15 cellular contexts compared by ENCODE assay signal in genomic region chr12:52079576-52080402, GRCh38. TPM values are rescaled to one million over a fixed set of nuclear protein-coding genes. Genes with fewer than 3 reads are reported as not detected.
DNase-seq lines count a peak whose midpoint lies in the region; ATAC-seq, FAIRE-seq and TF ChIP-seq lines count a peak whose summit lies in the region.
"Had no signal": no experiment of that assay in that cellular context is flagged by ENCODE, and none has a peak within 500 bp of the region (broad histone marks: within the 10 kb centered on the region; RNA-seq: fewer than 3 reads in every experiment).

Gene SMIM41 (plus strand): TSS chr12:52079704. CDS start chr12:52079780, 76 bp downstream.

- no peak within 1 kb of the TSS for H3K4me3 Mint-ChIP-seq in memory B cell
- no peak within 1 kb of the TSS for H3K4me3 Mint-ChIP-seq in activated T-cell treated with anti-CD3 and anti-CD28 coated beads, Interleukin-2, amount 50 U/mL, for 72 hours
- H3K4me3 Mint-ChIP-seq in CD8-positive, alpha-beta memory T cell: no peak within 1 kb of the TSS
- H3K4me3 Mint-ChIP-seq: activated naive CD8-positive, alpha-beta T cell treated with anti-CD3 and anti-CD28 coated beads, Interleukin-2, amount 50 U/mL, for 24 hours had no signal

- H3K4me3 ChIP-seq in Karpas-422 (ENCODE audit: low read length): peak within 1 kb of the TSS; percentile 5; the same call in 1 of the 2 replicates
- H3K4me3 ChIP-seq in esophagus squamous epithelium: peak within 1 kb of the TSS; percentile 6 to 54 (median 24)
- peak within 1 kb of the TSS; percentile 27 for H3K4me3 ChIP-seq in suprapubic skin
- no peak within 1 kb of the TSS for H3K4me3 ChIP-seq in CD8-positive, alpha-beta memory T cell (ENCODE audit: low read length)

- peaks cover 13% of the 10 kb centered on the region for H3K36me3 Mint-ChIP-seq in memory B cell
- peaks cover 0 to 6% of the 10 kb centered on the region in 2 donors for H3K36me3 Mint-ChIP-seq in activated T-cell treated with anti-CD3 and anti-CD28 coated beads, Interleukin-2, amount 50 U/mL, for 72 hours (ENCODE audit: insufficient read depth in 2 of 2)
- peaks cover 0 to 43% (median 10%) of the 10 kb centered on the region in 3 donors for H3K36me3 Mint-ChIP-seq in CD8-positive, alpha-beta memory T cell

- POLR2A ChIA-PET in CD8-positive, alpha-beta memory T cell (lab: Charles Lee): no interaction called here

- H3K9me3 ChIP-seq in Karpas-422 (ENCODE audit: low read length): no peaks in the 10 kb centered on the region
- H3K9me3 ChIP-seq in esophagus squamous epithelium: no peaks in the 10 kb centered on the region
- H3K9me3 ChIP-seq in suprapubic skin: no peaks in the 10 kb centered on the region
- H3K9me3 ChIP-seq in CD8-positive, alpha-beta memory T cell (ENCODE audit: low read length): no peaks in the 10 kb centered on the region

- DNase-seq in Karpas-422: no peak
- no peak for DNase-seq in esophagus squamous epithelium (lab: John Stamatoyannopoulos, UW)
- no peak for DNase-seq in memory B cell (ENCODE audit: low spot score in 2 of 2)
- no peak for DNase-seq in suprapubic skin (ENCODE audit: low spot score in 2 of 2)
- no peak for DNase-seq in activated T-cell treated with anti-CD3 and anti-CD28 coated beads, Interleukin-2, amount 50 U/mL, for 72 hours
- DNase-seq in CD8-positive, alpha-beta memory T cell: no peak
- DNase-seq in Kasumi-1 (lab: John Stamatoyannopoulos, UW): no peak
- no peak for DNase-seq in H54 (ENCODE audit: insufficient read length, low spot score)
- DNase-seq: activated CD8-positive, alpha-beta memory T cell treated with anti-CD3 and anti-CD28 coated beads, Interleukin-2, amount 50 U/mL, for 4 hours; activated naive CD8-positive, alpha-beta T cell treated with anti-CD3 and anti-CD28 coated beads, Interleukin-2, amount 50 U/mL, for 24 hours; NCI-H2171; stimulated activated CD4-positive, alpha-beta T cell treated with anti-CD3 and anti-CD28 coated beads, Interleukin-2, amount 100 ng/mL, for 48 hours had no signal

- no peaks in the 10 kb centered on the region for H3K9me3 Mint-ChIP-seq in memory B cell
- no peaks in the 10 kb centered on the region for H3K9me3 Mint-ChIP-seq in activated T-cell treated with anti-CD3 and anti-CD28 coated beads, Interleukin-2, amount 50 U/mL, for 72 hours
- H3K9me3 Mint-ChIP-seq in CD8-positive, alpha-beta memory T cell: no peaks in the 10 kb centered on the region
- H3K9me3 Mint-ChIP-seq: activated naive CD8-positive, alpha-beta T cell treated with anti-CD3 and anti-CD28 coated beads, Interleukin-2, amount 50 U/mL, for 24 hours had no signal

- intact Hi-C loops in esophagus squamous epithelium (cut with DNase I): loop anchor here (5.0 kb wide), 1 partner anchor 52 kb away; no protein-coding TSS in a partner anchor

- H3K36me3 ChIP-seq in Karpas-422 (ENCODE audit: insufficient read depth, low read length) (peaks cover 11% of the 10 kb centered on the region; the same call in 1 of the 2 replicates), esophagus squamous epithelium (peaks cover 0 to 57% (median 7%) of the 10 kb centered on the region in 3 donors), suprapubic skin (peaks cover 40% of the 10 kb centered on the region)
- H3K36me3 ChIP-seq in CD8-positive, alpha-beta memory T cell (ENCODE audit: insufficient read depth, low read length): peaks cover 12% of the 10 kb centered on the region

- H3K27ac ChIP-seq in Karpas-422 (ENCODE audit: low read length): peak within 1 kb of the TSS; percentile 88
- H3K27ac ChIP-seq in esophagus squamous epithelium: peak within 1 kb of the TSS; percentile 45 to 82 (median 64)
- no peak within 1 kb of the TSS for H3K27ac ChIP-seq in suprapubic skin
- H3K27ac ChIP-seq in CD8-positive, alpha-beta memory T cell (ENCODE audit: low read depth, low read length): no peak within 1 kb of the TSS

- H3K27ac Mint-ChIP-seq in memory B cell: peak within 1 kb of the TSS; percentile 54
- H3K27ac Mint-ChIP-seq in activated T-cell treated with anti-CD3 and anti-CD28 coated beads, Interleukin-2, amount 50 U/mL, for 72 hours: no peak within 1 kb of the TSS
- H3K27ac Mint-ChIP-seq in CD8-positive, alpha-beta memory T cell: peak within 1 kb of the TSS in 1 of 8 donors; percentile 15
- H3K27ac Mint-ChIP-seq: activated naive CD8-positive, alpha-beta T cell treated with anti-CD3 and anti-CD28 coated beads, Interleukin-2, amount 50 U/mL, for 24 hours had no signal

- 85 to 87% methylated on average over 8 to 17 of the region's 87 CpGs for WGBS in esophagus squamous epithelium, 2 donors
- 32% methylated on average over 5 of the region's 87 CpGs for WGBS in suprapubic skin

- peaks cover 10% of the 10 kb centered on the region; the same call in 1 of the 2 replicates for H3K79me2 ChIP-seq in Karpas-422 (ENCODE audit: low read length)

- no peak for ATAC-seq in memory B cell (ENCODE audit: low read depth)
- ATAC-seq in activated T-cell treated with anti-CD3 and anti-CD28 coated beads, Interleukin-2, amount 50 U/mL, for 72 hours (replicated peaks in 1 of 2): no peak
- ATAC-seq: activated naive CD8-positive, alpha-beta T cell treated with anti-CD3 and anti-CD28 coated beads, Interleukin-2, amount 50 U/mL, for 24 hours had no signal

- TF ChIP-seq POLR2A in esophagus squamous epithelium (IDR thresholded peaks at IDR 0.05) (no peak), suprapubic skin (IDR thresholded peaks at IDR 0.05) (no peak), H54 (IDR thresholded peaks at IDR 0.05; ENCODE audit: low read depth, low read length) (no peak)

- no peak for TF ChIP-seq EP300 in suprapubic skin (IDR thresholded peaks at IDR 0.05)

- no peak for FAIRE-seq in H54 (lab: Jason Lieb, UNC)

- no peak for TF ChIP-seq CTCF in esophagus squamous epithelium (IDR thresholded peaks at IDR 0.05)
- TF ChIP-seq CTCF in suprapubic skin (IDR thresholded peaks at IDR 0.05): no peak

- no peaks in the 10 kb centered on the region for H3K9me2 ChIP-seq in Karpas-422 (replicated peaks; ENCODE audit: insufficient read depth, low read length)

- H3K4me2 ChIP-seq in Karpas-422 (ENCODE audit: low read depth, low read length, poor library complexity, severe bottlenecking): peak within 1 kb of the TSS; percentile 56

- H2AFZ ChIP-seq in Karpas-422 (ENCODE audit: low read length): no peak within 1 kb of the TSS

- H3K4me1 ChIP-seq in Karpas-422 (ENCODE audit: low read length) (peaks cover 45% of the 10 kb centered on the region), esophagus squamous epithelium (peaks cover 0 to 36% (median 20%) of the 10 kb centered on the region in 3 donors), suprapubic skin (peaks cover 22% of the 10 kb centered on the region)
- peaks cover 4% of the 10 kb centered on the region for H3K4me1 ChIP-seq in CD8-positive, alpha-beta memory T cell (ENCODE audit: insufficient read depth, low read length)

- H3K4me1 Mint-ChIP-seq in memory B cell: peaks cover 16% of the 10 kb centered on the region
- peaks cover 14% of the 10 kb centered on the region for H3K4me1 Mint-ChIP-seq in activated T-cell treated with anti-CD3 and anti-CD28 coated beads, Interleukin-2, amount 50 U/mL, for 72 hours (ENCODE audit: low read depth)
- H3K4me1 Mint-ChIP-seq in CD8-positive, alpha-beta memory T cell: peaks cover 2 to 16% (median 9%) of the 10 kb centered on the region in 3 donors

- no peaks in the 10 kb centered on the region for H3K27me3 Mint-ChIP-seq in memory B cell
- H3K27me3 Mint-ChIP-seq in activated T-cell treated with anti-CD3 and anti-CD28 coated beads, Interleukin-2, amount 50 U/mL, for 72 hours (ENCODE audit: low read depth): no peaks in the 10 kb centered on the region
- peaks cover 0 to 4% of the 10 kb centered on the region in 2 donors for H3K27me3 Mint-ChIP-seq in CD8-positive, alpha-beta memory T cell
- H3K27me3 Mint-ChIP-seq: activated naive CD8-positive, alpha-beta T cell treated with anti-CD3 and anti-CD28 coated beads, Interleukin-2, amount 50 U/mL, for 24 hours had no signal

- peaks cover 10% of the 10 kb centered on the region; the same call in 1 of the 2 replicates for H4K20me1 ChIP-seq in Karpas-422 (ENCODE audit: insufficient read depth, low read depth, low read length)

- H3K27me3 ChIP-seq in Karpas-422 (ENCODE audit: low read length): no peaks in the 10 kb centered on the region
- no peaks in the 10 kb centered on the region for H3K27me3 ChIP-seq in esophagus squamous epithelium
- no peaks in the 10 kb centered on the region for H3K27me3 ChIP-seq in suprapubic skin
- H3K27me3 ChIP-seq in CD8-positive, alpha-beta memory T cell (ENCODE audit: insufficient read depth, low read length, poor library complexity, severe bottlenecking): no peaks in the 10 kb centered on the region

- H3K9ac ChIP-seq in Karpas-422 (ENCODE audit: low read length): peak within 1 kb of the TSS; percentile 56

- CTCF ChIA-PET in CD8-positive, alpha-beta memory T cell (lab: Charles Lee): interaction anchor here (0.9 to 25.6 kb wide), 3 partner anchors 8 to 53 kb away, joined by 3 to 580 read pairs (median 35); partner anchors contain the start of gene ATG101

RNA-seq across cellular contexts. Expression of gene SMIM41, which starts in this region (rescaled TPM):
- total RNA-seq in Karpas-422 (2014; rRNA removed; shearing (Covaris generic); ENCODE audit: low replicate concordance): 0.75 TPM in 1 of 2 replicates, not detected in the other
- total RNA-seq in esophagus squamous epithelium: 1 to 10 TPM in 2 of 4 donors, under 1 TPM in 1, not detected in 1; 0.50 to 5.7 (median 1.8) TPM
- total RNA-seq in suprapubic skin: under 1 TPM in 2 of 4 donors, not detected in 2; 0.51 to 0.57 TPM
- total RNA-seq in activated T-cell treated with anti-CD3 and anti-CD28 coated beads, Interleukin-2, amount 50 U/mL, for 72 hours: not detected
- total RNA-seq in CD8-positive, alpha-beta memory T cell: not detected
- not detected for polyA plus RNA-seq in CD8-positive, alpha-beta memory T cell
- total RNA-seq: epithelial cell of proximal tubule, G401, HT-29 had no signal

Comparison
In these comparisons a context has a peak if more than half of its experiments do, and no peak if none do; other contexts are left out.
1. H3K27ac ChIP-seq: peak in Karpas-422 (single experiment) and esophagus squamous epithelium (4 of 4); none in suprapubic skin (single experiment) and CD8-positive, alpha-beta memory T cell (single experiment).